ENCODE assay signal across 1 cellular context in genomic region chr4:41236046-41236445, GRCh38.
TF ChIP-seq lines count a peak whose summit lies in the region.

No MANE protein-coding gene starts in this region.

TF ChIP-seq in HCT116, 20 proteins besides CTCF, POLR2A, EP300 and RAD21 (continued from another document):
- no peak for TF ChIP-seq SP1 (IDR thresholded peaks at IDR 0.05; ENCODE audit: low read depth)
- no peak for TF ChIP-seq CEBPB (IDR thresholded peaks at IDR 0.05; ENCODE audit: low read depth)
TF ChIP-seq in HCT116: peak in this region for 0.
